8 cellular contexts compared by ENCODE assay signal in genomic region chr17:8173056-8173870, GRCh38. TPM values are rescaled to one million over a fixed set of nuclear protein-coding genes. Genes with fewer than 3 reads are reported as not detected.
A peak's percentile ranks its signal among the peaks of the same experiment; 100 is the strongest.
DNase-seq lines count a peak whose midpoint lies in the region; ATAC-seq lines count a peak whose summit lies in the region.

No MANE protein-coding gene starts in this region.

- peak; percentile 80 to 96 (median 88) for DNase-seq in NCI-H1417 (lab: John Stamatoyannopoulos, UW)
- peak; percentile 76 for DNase-seq in SKM-1 treated with dmso at 0.1 percent for 144 hours (lab: John Stamatoyannopoulos, UW; ENCODE audit: unreplicated experiment)
- peak; percentile 91 for DNase-seq in amniotic stem cell (lab: John Stamatoyannopoulos, UW)
- DNase-seq in left cardiac atrium: peak; percentile 78
- DNase-seq in posterior cingulate gyrus: peak in 9 of 10 donors; percentile 62 to 96 (median 79)
- no peak for DNase-seq in ureter (ENCODE audit: low spot score)

- intact Hi-C loops in left cardiac atrium (cut with DNase I) (no loop called here), posterior cingulate gyrus (cut with DNase I) (loop anchor here (1.0 kb wide), 1 partner anchor 9 kb away; no protein-coding TSS in a partner anchor)

- ATAC-seq in GM18498 (IDR thresholded peaks at IDR 0.05; ENCODE audit: unreplicated experiment): peak; percentile 73
- peak; percentile 68 for ATAC-seq in HG02840 (IDR thresholded peaks at IDR 0.05; ENCODE audit: low FRiP score, unreplicated experiment)
- ATAC-seq in left cardiac atrium: peak; percentile 84 to 91

RNA-seq across cellular contexts. Expression of gene TMEM107, which starts 2.9 kb away (rescaled TPM):
- total RNA-seq in left cardiac atrium (1 to 10 TPM; 6.8 to 8.0 TPM), ureter (17.1 TPM)

RNA-seq across cellular contexts. Expression of gene VAMP2, which starts 10.5 kb away (rescaled TPM):
- total RNA-seq in left cardiac atrium: 10 to 100 TPM; 59.1 to 72.3 TPM
- total RNA-seq in ureter: 87.9 TPM

RNA-seq across cellular contexts. Expression of gene BORCS6, which starts 16.7 kb away (rescaled TPM):
- total RNA-seq in left cardiac atrium (1 to 10 TPM; 5.8 to 8.9 TPM), ureter (7.1 TPM)

RNA-seq across cellular contexts. Expression of gene PER1, which starts 21.1 kb away (rescaled TPM):
- 100 to 1,000 TPM; 125 to 134 TPM for total RNA-seq in left cardiac atrium
- total RNA-seq in ureter: 152 TPM

RNA-seq across cellular contexts. Expression of gene AURKB, which starts 37.1 kb away (rescaled TPM):
- total RNA-seq in left cardiac atrium (1 to 10 TPM; 1.4 to 1.5 TPM), ureter (1.9 TPM)
